Comparison of ENCODE assay signal across 2 cellular contexts in genomic region chr2:182426915-182427233, GRCh38.
TF ChIP-seq lines count a peak whose summit lies in the region.

Gene PDE1A, minus strand, starts transcription at chr2:182427036.

TF ChIP-seq in HEK293T, 16 proteins besides CTCF, POLR2A, EP300 and RAD21:
- TF ChIP-seq FOXA1 (IDR thresholded peaks at IDR 0.05) (no peak), SUZ12 (IDR thresholded peaks at IDR 0.05) (no peak)

TF ChIP-seq in H1, 55 proteins besides CTCF, POLR2A, EP300 and RAD21:
- TF ChIP-seq BCL11A (IDR thresholded peaks at IDR 0.05; ENCODE audit: low read depth in 2 of 2, low read length in 2 of 2), result no peak
- no peak for TF ChIP-seq CHD7 (IDR thresholded peaks at IDR 0.05; ENCODE audit: insufficient replicate concordance, low read length)
- no peak for TF ChIP-seq FOSL1 (IDR thresholded peaks at IDR 0.05; ENCODE audit: insufficient read depth, low read depth, low read length)
- no peak for TF ChIP-seq TEAD4 (IDR thresholded peaks at IDR 0.05; ENCODE audit: low read depth, low read length)
- TF ChIP-seq SP4 (IDR thresholded peaks at IDR 0.05; ENCODE audit: low read length), result no peak
- TF ChIP-seq CHD1 (IDR thresholded peaks at IDR 0.05; ENCODE audit: low read depth, low read length), result no peak
- TF ChIP-seq TCF12 (IDR thresholded peaks at IDR 0.05; ENCODE audit: low read depth, low read length), result no peak
- no peak for TF ChIP-seq ATF2 (IDR thresholded peaks at IDR 0.05; ENCODE audit: low read length)
- TF ChIP-seq MAX (IDR thresholded peaks at IDR 0.05), result no peak
- no peak for TF ChIP-seq SRF (IDR thresholded peaks at IDR 0.05; ENCODE audit: low read depth, low read length)
- TF ChIP-seq SIRT6 (IDR thresholded peaks at IDR 0.05; ENCODE audit: low read length), result no peak
- TF ChIP-seq CBX8 (IDR thresholded peaks at IDR 0.05; ENCODE audit: borderline replicate concordance, low read depth, low read length), result no peak
